ENCODE assay signal across 24 cellular contexts in the genomic region with DNA sequence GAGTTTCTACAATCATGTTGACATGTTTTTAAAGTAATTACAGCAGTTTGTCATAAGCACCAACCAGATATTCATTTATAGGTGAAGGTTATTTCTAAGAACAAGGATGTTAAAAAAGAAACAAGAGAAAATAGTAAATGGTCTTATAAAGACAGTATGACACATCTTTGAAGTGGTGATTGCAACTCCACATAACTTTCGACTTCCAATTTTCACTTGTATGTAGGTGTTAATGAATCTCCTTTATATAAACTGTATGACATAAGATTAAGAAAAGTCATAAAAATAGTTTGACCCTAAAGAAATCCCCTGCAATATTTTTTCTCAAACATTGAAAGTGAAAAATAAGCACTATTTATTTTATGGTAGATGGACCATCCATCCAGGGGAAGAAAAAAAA.
DNase-seq lines count a peak whose midpoint lies in the region; ATAC-seq and TF ChIP-seq lines count a peak whose summit lies in the region.
"Had no signal": no experiment of that assay in that cellular context is flagged by ENCODE, and none has a peak within 500 bp of the region (broad histone marks: within the 10 kb centered on the region; RNA-seq: fewer than 3 reads in every experiment).

No MANE protein-coding gene starts in this region.

- no peak for TF ChIP-seq CTCF in GM06990 (IDR thresholded peaks at IDR 0.05; ENCODE audit: insufficient read depth, low read length, poor library complexity, severe bottlenecking)

- ATAC-seq in GM19035 (IDR thresholded peaks at IDR 0.05; ENCODE audit: unreplicated experiment) = peak; percentile 42
- peak; percentile 57 for ATAC-seq in GM21723 (IDR thresholded peaks at IDR 0.05; ENCODE audit: unreplicated experiment)
- ATAC-seq in HG03378 (IDR thresholded peaks at IDR 0.05; ENCODE audit: unreplicated experiment) = peak; percentile 40
- ATAC-seq in HG02623 (IDR thresholded peaks at IDR 0.05; ENCODE audit: unreplicated experiment) = no peak
- ATAC-seq: heart left ventricle, K562, left colon had no signal

- H3K4me3 ChIP-seq in GM06990 (replicated peaks; ENCODE audit: low read depth, low read length) = no peak overlapping the region
- H3K4me3 ChIP-seq: heart left ventricle, K562, skin epidermis, testis had no signal

- DNase-seq in GM06990 (ENCODE audit: extremely low read depth, insufficient read length) (peak; percentile 57), dedifferentiated amniotic fluid mesenchymal stem cell (ENCODE audit: extremely low spot score) (no peak), SKM-1 treated with dmso at 0.1 percent for 144 hours (lab: John Stamatoyannopoulos, UW; ENCODE audit: unreplicated experiment) (no peak), cortex of kidney (lab: John Stamatoyannopoulos, UW) (no peak)
- DNase-seq: activated CD4-positive, alpha-beta T cell treated with anti-CD3 and anti-CD28 coated beads, Interleukin-2, amount 50 U/mL, for 1 hour; activated CD8-positive, alpha-beta memory T cell treated with anti-CD3 and anti-CD28 coated beads, Interleukin-2, amount 50 U/mL, for 4 hours; activated naive CD8-positive, alpha-beta T cell treated with anti-CD3 and anti-CD28 coated beads, Interleukin-2, amount 10 ng/mL, durations not matched to agents 7 days and 5 days; CD4-positive, alpha-beta T cell; H7; heart left ventricle; left colon; MV-4-11; NCI-H1694; NCI-H2227 treated with DMSO at 0.1 percent for 48 hours; stimulated activated CD4-positive, alpha-beta T cell treated with anti-CD3 and anti-CD28 coated beads, Interleukin-2, amount 100 ng/mL, for 24 hours; testis; WERI-Rb-1 had no signal

- no peaks in the 10 kb centered on the region for H3K36me3 ChIP-seq in GM06990 (ENCODE audit: control insufficient read depth, insufficient read depth, low read length)
- H3K36me3 ChIP-seq: heart left ventricle, neutrophil, WERI-Rb-1 had no signal

- no peaks in the 10 kb centered on the region for H3K27me3 ChIP-seq in GM06990 (replicated peaks; ENCODE audit: control insufficient read depth, insufficient read depth, low read length)
- H3K27me3 ChIP-seq: heart left ventricle, neutrophil, testis had no signal
